In the genomic region with DNA sequence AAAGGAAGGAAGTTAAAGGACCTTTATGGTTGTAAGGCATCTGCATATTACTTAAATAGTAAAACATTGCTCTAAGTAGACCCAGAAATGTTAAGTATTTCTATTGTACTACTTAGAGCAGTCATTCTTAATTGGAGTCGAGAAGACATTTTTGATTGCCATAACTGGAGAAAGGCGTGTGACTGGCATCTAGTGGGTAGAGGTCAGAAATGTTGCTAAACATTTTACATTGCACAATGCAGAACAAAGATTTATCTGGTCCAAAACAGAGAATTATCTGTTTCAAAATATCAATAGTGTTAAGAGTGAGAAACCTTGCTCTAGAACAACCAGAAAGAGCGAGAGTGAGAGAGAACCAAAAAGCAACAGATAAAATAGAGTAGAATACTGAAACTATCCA, we compare ENCODE assay signal across 8 cellular contexts. TPM values are rescaled to one million over a fixed set of nuclear protein-coding genes. Genes with fewer than 3 reads are reported as not detected.
DNase-seq lines count a peak whose midpoint lies in the region; ATAC-seq and TF ChIP-seq lines count a peak whose summit lies in the region.

No MANE protein-coding gene starts in this region.

- TF ChIP-seq CTCF in 22Rv1 (IDR thresholded peaks at IDR 0.05), result peak; percentile 31

- no peak for ATAC-seq in HG03108 (IDR thresholded peaks at IDR 0.05; ENCODE audit: unreplicated experiment)
- ATAC-seq in HG03095 (IDR thresholded peaks at IDR 0.05; ENCODE audit: unreplicated experiment), result no peak
- ATAC-seq in GM19035 (IDR thresholded peaks at IDR 0.05; ENCODE audit: unreplicated experiment), result no peak
- no peak for ATAC-seq in GM18868 (IDR thresholded peaks at IDR 0.05; ENCODE audit: unreplicated experiment)

- H3K27ac ChIP-seq in 22Rv1, result no peak overlapping the region

- in situ Hi-C loops in SK-MEL-5 (cut with HindIII; ENCODE audit: low pct_unique_long_range_greater_than_20kb, low sequenced_read_pairs), result no loop called here

- DNase-seq in ELR (ENCODE audit: low read depth), result peak; percentile 27
- DNase-seq in SK-MEL-5 (ENCODE audit: low read depth, low spot score), result peak; percentile 53
- peak; percentile 49 for DNase-seq in foreskin melanocyte

RNA-seq across cellular contexts. Expression of a gene that starts 23.3 kb away (rescaled TPM):
- 14.3 and 17.8 TPM in 2 replicates for total RNA-seq in SK-MEL-5 (2014; rRNA removed; shearing (Covaris generic))
- polyA plus RNA-seq in SK-MEL-5 (2015; cell fraction: cytosol; rRNA removed), result 7.7 and 13.1 TPM in 2 replicates
- 24.1 and 36.0 TPM in 2 replicates for polyA plus RNA-seq in SK-MEL-5 (2015; cell fraction: nucleus; rRNA removed)
